In genomic region chr7:150612925-150613324, GRCh38 we compare ENCODE assay signal across 1 cellular context.
TF ChIP-seq lines count a peak whose summit lies in the region.

No MANE protein-coding gene starts in this region.

TF ChIP-seq in A549, 52 proteins besides CTCF, POLR2A, EP300 and RAD21:
- no peak for TF ChIP-seq HOXA7 (CRISPR knock-in tag; IDR thresholded peaks at IDR 0.05)
- no peak for TF ChIP-seq RCOR1 (IDR thresholded peaks at IDR 0.05; ENCODE audit: low read depth, low read length)
- TF ChIP-seq JUN (IDR thresholded peaks at IDR 0.05) = no peak
- TF ChIP-seq NFE2L2 (conservative IDR thresholded peaks at IDR 0.05; ENCODE audit: low read length) = no peak
- TF ChIP-seq ZSCAN20 (CRISPR knock-in tag; IDR thresholded peaks at IDR 0.05) = no peak
- TF ChIP-seq E2F6 (IDR thresholded peaks at IDR 0.05; ENCODE audit: borderline replicate concordance, low read depth) = no peak
- no peak for TF ChIP-seq ZC3H11A (IDR thresholded peaks at IDR 0.05)
- no peak for TF ChIP-seq ZFP36 (IDR thresholded peaks at IDR 0.05; ENCODE audit: borderline replicate concordance, partially characterized antibody)
- TF ChIP-seq CBX2 (IDR thresholded peaks at IDR 0.05; ENCODE audit: borderline replicate concordance, low read depth) = no peak
- TF ChIP-seq SREBF2 (IDR thresholded peaks at IDR 0.05) = no peak
- TF ChIP-seq MAZ (IDR thresholded peaks at IDR 0.05; ENCODE audit: borderline replicate concordance, low read depth, low read length) = no peak
- TF ChIP-seq PHF8 (IDR thresholded peaks at IDR 0.05; ENCODE audit: borderline replicate concordance, low read depth) = no peak
- no peak for TF ChIP-seq GATA3 (IDR thresholded peaks at IDR 0.05; ENCODE audit: borderline replicate concordance)
